In genomic region chr4:40200881-40201797, GRCh38 we compare ENCODE assay signal across 9 cellular contexts. TPM values are rescaled to one million over a fixed set of nuclear protein-coding genes. Genes with fewer than 3 reads are reported as not detected.
DNase-seq lines count a peak whose midpoint lies in the region; ATAC-seq, FAIRE-seq and TF ChIP-seq lines count a peak whose summit lies in the region.
"Had no signal": no experiment of that assay in that cellular context is flagged by ENCODE, and none has a peak within 500 bp of the region (broad histone marks: within the 10 kb centered on the region; RNA-seq: fewer than 3 reads in every experiment).

No MANE protein-coding gene starts in this region.

- whole genome bisulfite sequencing in IMR-90 (ENCODE audit: extremely low coverage in 2 of 2, insufficient read length in 1 of 2), 2 experiments: no CpG with 5 or more reads among the region's 13 CpGs

- peak overlapping the region; percentile 56; the same call in 1 of the 2 replicates for H3K4me2 ChIP-seq in IMR-90 (ENCODE audit: low read depth, low read length)

- H3K9ac ChIP-seq in IMR-90 (ENCODE audit: low read depth, low read length): no peak overlapping the region

- POLR2A ChIA-PET in IMR-90 (lab: Charles Lee; ENCODE audit: unreplicated experiment): no interaction called here

- H3K4me1 Mint-ChIP-seq in T-helper 17 cell (peaks cover 69% of the 10 kb centered on the region), memory B cell (peaks cover 54% of the 10 kb centered on the region)

- H4K5ac ChIP-seq in IMR-90 (ENCODE audit: low read depth, low read length): no peak overlapping the region

- no peaks in the 10 kb centered on the region for H3K36me3 ChIP-seq in IMR-90 (ENCODE audit: control insufficient read depth, insufficient read depth, low read length)
- H3K36me3 ChIP-seq in SJCRH30: no peaks in the 10 kb centered on the region
- H3K36me3 ChIP-seq: heart left ventricle had no signal

- H3K4me3 ChIP-seq in IMR-90 (ENCODE audit: insufficient read depth, low read depth, low read length) (no peak overlapping the region), SJCRH30 (no peak overlapping the region)

- H3K36me3 Mint-ChIP-seq in T-helper 17 cell (ENCODE audit: low read depth): peaks cover 26% of the 10 kb centered on the region
- H3K36me3 Mint-ChIP-seq in memory B cell: peaks cover 15% of the 10 kb centered on the region

- no peak overlapping the region for H3K56ac ChIP-seq in IMR-90 (ENCODE audit: extremely low read depth, insufficient read depth, low read length)

- H4K20me1 ChIP-seq in IMR-90 (ENCODE audit: insufficient read depth, low read length): no peaks in the 10 kb centered on the region

- H3K4me1 ChIP-seq in IMR-90 (ENCODE audit: control insufficient read depth, insufficient read depth, low read length): no peaks in the 10 kb centered on the region
- H3K4me1 ChIP-seq in SJCRH30: peaks cover 8% of the 10 kb centered on the region; the same call in 1 of the 2 replicates

- in situ Hi-C loops in IMR-90 (cut with MboI; ENCODE audit: low sequenced_read_pairs): no loop called here

- no peak overlapping the region for H4K91ac ChIP-seq in IMR-90 (ENCODE audit: insufficient read depth, low read depth, low read length)

- H3K9me3 Mint-ChIP-seq in memory B cell: no peaks in the 10 kb centered on the region

- DNase-seq in DMS53 treated with DMSO at 0.1 percent for 48 hours (lab: John Stamatoyannopoulos, UW; ENCODE audit: unreplicated experiment) (peak; percentile 89), IMR-90 (peak; percentile 82), T-helper 17 cell (no peak), memory B cell (ENCODE audit: low spot score in 2 of 2) (no peak), GM19239 (ENCODE audit: insufficient read length, low spot score) (no peak), SJCRH30 (no peak), DMS153 treated with DMSO at 0.1 percent for 48 hours (lab: John Stamatoyannopoulos, UW; ENCODE audit: unreplicated experiment) (no peak)
- DNase-seq in stimulated activated naive CD4-positive, alpha-beta T cell treated with Interleukin-2 at 50 U/mL for 16 hours (lab: John Stamatoyannopoulos, UW): no peak
- DNase-seq: heart left ventricle had no signal

- H3K27me3 ChIP-seq in IMR-90 (ENCODE audit: control insufficient read depth, insufficient read depth, low read length): peaks cover 4% of the 10 kb centered on the region
- H3K27me3 ChIP-seq in SJCRH30: no peaks in the 10 kb centered on the region

- no peak overlapping the region for H3K23ac ChIP-seq in IMR-90 (ENCODE audit: low read depth, low read length)

- CTCF ChIA-PET in IMR-90 (lab: Yijun Ruan, JAX): no interaction called here

- H3K4ac ChIP-seq in IMR-90 (ENCODE audit: low read depth, low read length): no peak overlapping the region

- no peak for TF ChIP-seq CTCF in IMR-90 (conservative IDR thresholded peaks at IDR 0.05; ENCODE audit: low read depth, low read length)

- H2AK5ac ChIP-seq in IMR-90 (ENCODE audit: low read depth, low read length): no peak overlapping the region

- H2BK15ac ChIP-seq in IMR-90 (ENCODE audit: low read depth, low read length): no peak overlapping the region

- no peaks in the 10 kb centered on the region for H3K79me1 ChIP-seq in IMR-90 (ENCODE audit: low read depth in 1 of 2, low read length in 2 of 2)

- no TSS peak for BruUV-seq in IMR-90 (replicated peaks; lab: Mats Ljungman, UMichigan)

- intact Hi-C loops in IMR-90 (cut with micrococcal nuclease): no loop called here

- H2AFZ ChIP-seq in IMR-90 (replicated peaks; ENCODE audit: low read length, poor library complexity): no peak overlapping the region

- no peak overlapping the region for H2BK20ac ChIP-seq in IMR-90 (ENCODE audit: low read depth, low read length)

- no peak overlapping the region for H2BK5ac ChIP-seq in IMR-90 (ENCODE audit: low read depth, low read length, poor library complexity, severe bottlenecking)

- ATAC-seq in IMR-90 (ENCODE audit: low read depth) (peak; percentile 49; the same call in 1 of the 2 replicates), T-helper 17 cell (no peak), memory B cell (ENCODE audit: low read depth) (peak; percentile 21)

- no peak overlapping the region for H3K14ac ChIP-seq in IMR-90 (replicated peaks; ENCODE audit: low read depth, low read length)

- H4K8ac ChIP-seq in IMR-90 (ENCODE audit: low read depth in 2 of 2, low read length in 2 of 2): no peak overlapping the region

- H3K27me3 Mint-ChIP-seq in T-helper 17 cell (no peaks in the 10 kb centered on the region), memory B cell (no peaks in the 10 kb centered on the region)

- no peaks in the 10 kb centered on the region; the same call in 1 of the 2 replicates for H3K9me1 ChIP-seq in IMR-90 (ENCODE audit: insufficient read depth, low read length)

- H3K27ac Mint-ChIP-seq in T-helper 17 cell (peak overlapping the region; percentile 99), memory B cell (peak overlapping the region; percentile 100)

- TF ChIP-seq POLR2A in IMR-90 (IDR thresholded peaks at IDR 0.05; ENCODE audit: low read depth, low read length): no peak

- dilution Hi-C loops in IMR-90 (cut with HindIII; ENCODE audit: low sequenced_read_pairs, unreplicated experiment): no loop called here

- TF ChIP-seq RAD21 in IMR-90 (IDR thresholded peaks at IDR 0.05; ENCODE audit: low read length): no peak

- no peak for FAIRE-seq in GM19239 (lab: Jason Lieb, UNC)

- H3K18ac ChIP-seq in IMR-90 (ENCODE audit: low read depth, low read length): no peak overlapping the region

- H3K9me3 ChIP-seq in IMR-90 (ENCODE audit: control insufficient read depth, insufficient read depth, low read length): no peaks in the 10 kb centered on the region
- H3K9me3 ChIP-seq in T-helper 17 cell (ENCODE audit: control insufficient read depth, low read length, poor library complexity, severe bottlenecking): peaks cover 4% of the 10 kb centered on the region
- H3K9me3 ChIP-seq in SJCRH30 (replicated peaks): no peaks in the 10 kb centered on the region
- H3K9me3 ChIP-seq: heart left ventricle had no signal

- no peak overlapping the region for H2AK9ac ChIP-seq in IMR-90 (replicated peaks; ENCODE audit: low read depth, low read length, poor library complexity)

- H2BK120ac ChIP-seq in IMR-90 (ENCODE audit: low read depth, low read length): no peak overlapping the region

- H3K4me3 Mint-ChIP-seq in T-helper 17 cell (peak overlapping the region; percentile 98), memory B cell (peak overlapping the region; percentile 100)

- H3K27ac ChIP-seq in IMR-90 (ENCODE audit: insufficient read depth, low read length) (no peak overlapping the region), SJCRH30 (no peak overlapping the region)

TF ChIP-seq in IMR-90, 13 proteins besides CTCF, POLR2A, EP300 and RAD21:
- TF ChIP-seq FOS (IDR thresholded peaks at IDR 0.05; ENCODE audit: low read depth, low read length) (peak; percentile 19; the same call in 1 of the 2 replicates), CEBPB (IDR thresholded peaks at IDR 0.05; ENCODE audit: low read depth, low read length) (no peak)

RNA-seq across cellular contexts. Expression of gene RHOH, which starts 4.3 kb away (rescaled TPM):
- under 0.01 TPM in 1 of 2 replicates, not detected in the other for total RNA-seq in IMR-90 (2012; rRNA removed)
- not detected in 2 replicates for polyA plus RNA-seq in IMR-90 (2012; rRNA removed)
- polyA plus RNA-seq in IMR-90 (2012; cell fraction: cytosol; rRNA removed): not detected in 2 replicates
- not detected in 2 replicates for polyA plus RNA-seq in IMR-90 (2012; cell fraction: nucleus; rRNA removed; ENCODE audit: low replicate concordance)
- total RNA-seq in T-helper 17 cell: 100 to 1,000 TPM; 439 to 459 TPM
- not detected in 2 replicates for total RNA-seq in SJCRH30 (2014; rRNA removed; shearing (Covaris generic))

Comparison
In these comparisons a context has a peak if more than half of its experiments do, and no peak if none do; other contexts are left out.
1. DNase-seq: peak in DMS53 treated with DMSO at 0.1 percent for 48 hours (single experiment) and IMR-90 (single experiment); none in T-helper 17 cell (0 of 3), memory B cell (0 of 2), stimulated activated naive CD4-positive, alpha-beta T cell treated with Interleukin-2 at 50 U/mL for 16 hours (single experiment), GM19239 (single experiment), SJCRH30 (0 of 2) and DMS153 treated with DMSO at 0.1 percent for 48 hours (single experiment).
2. RNA of gene RHOH, which starts 4.3 kb away (total RNA-seq): 439 to 459 TPM in T-helper 17 cell; under 0.01 TPM in IMR-90 and not detected in SJCRH30; every median in the first group is over 100 times any median in the second.